In genomic region chr21:42385619-42386018, GRCh38 we compare ENCODE assay signal across 19 cellular contexts. TPM values are rescaled to one million over a fixed set of nuclear protein-coding genes. Genes with fewer than 3 reads are reported as not detected.
"Had no signal": no experiment of that assay in that cellular context is flagged by ENCODE, and none has a peak within 500 bp of the region (broad histone marks: within the 10 kb centered on the region; RNA-seq: fewer than 3 reads in every experiment).

No MANE protein-coding gene starts in this region.

- DNase-seq: activated B cell treated with CpG ODN at 0.5 μM for 24 hours; activated CD4-positive, alpha-beta T cell treated with anti-CD3 and anti-CD28 coated beads, Interleukin-2, amount 10 ng/mL, durations not matched to agents 24 days and 14 days; activated CD8-positive, alpha-beta memory T cell treated with anti-CD3 and anti-CD28 coated beads, Interleukin-2, amount 50 U/mL, for 48 hours; anterior cingulate cortex; effector memory CD8-positive, alpha-beta T cell; foreskin keratinocyte; kidney glomerular epithelial cell; left ventricle myocardium superior; mesenchymal stem cell; nephron progenitor cell; stimulated activated CD4-positive, alpha-beta T cell treated with anti-CD3 and anti-CD28 coated beads, Interleukin-12 subunit alpha, Interleukin-12 subunit beta, amount 100 ng/mL, for 4 hours; tibial artery had no signal

- H3K27me3 Mint-ChIP-seq: activated CD4-positive, alpha-beta T cell treated with anti-CD3 and anti-CD28 coated beads, Interleukin-2, amount 10 ng/mL, durations not matched to agents 24 days and 14 days; effector memory CD8-positive, alpha-beta T cell had no signal

- H3K27ac Mint-ChIP-seq: activated B cell treated with CpG ODN at 0.5 μM for 24 hours, nephron progenitor cell had no signal

- H3K36me3 ChIP-seq: sigmoid colon, tibial artery had no signal

- H3K4me3 ChIP-seq: sigmoid colon, tibial artery had no signal

- H3K4me1 ChIP-seq: foreskin keratinocyte, sigmoid colon had no signal

- ATAC-seq: effector memory CD8-positive, alpha-beta T cell; foreskin keratinocyte; left ventricle myocardium superior; stimulated activated effector memory CD8-positive, alpha-beta T cell treated with anti-CD3 and anti-CD28 coated beads, Interleukin-12 subunit alpha, Interleukin-12 subunit beta, amount 100 ng/mL, for 72 hours had no signal

- H3K4me3 Mint-ChIP-seq: activated T-helper 1 cell treated with anti-CD3 and anti-CD28 coated beads, Interleukin-12 subunit alpha, Interleukin-12 subunit beta, Interleukin-2, Interleukin-4 antibody, amounts not matched to agents 30 ng/mL and 10 ng/mL and 1 ng/mL, durations not matched to agents 14 hours and 24 hours and 36 hours; nephron progenitor cell; stimulated activated effector memory CD8-positive, alpha-beta T cell treated with anti-CD3 and anti-CD28 coated beads, Interleukin-12 subunit alpha, Interleukin-12 subunit beta, amount 100 ng/mL, for 72 hours had no signal

- H3K27ac ChIP-seq: foreskin keratinocyte, sigmoid colon, tibial artery had no signal

RNA-seq across cellular contexts. Expression of gene TMPRSS3, which starts 10.2 kb away (rescaled TPM):
- total RNA-seq: activated B cell treated with CpG ODN at 0.5 μM for 24 hours, foreskin keratinocyte, left ventricle myocardium superior, osteoblast, pulmonary artery endothelial cell had no signal
- polyA plus RNA-seq: foreskin keratinocyte had no signal

RNA-seq across cellular contexts. Expression of gene UBASH3A, which starts 18.1 kb away (rescaled TPM):
- total RNA-seq: activated B cell treated with CpG ODN at 0.5 μM for 24 hours, foreskin keratinocyte, left ventricle myocardium superior, osteoblast, pulmonary artery endothelial cell, sigmoid colon had no signal
- polyA plus RNA-seq: foreskin keratinocyte had no signal

RNA-seq across cellular contexts. Expression of gene TFF1, which starts 19.3 kb away (rescaled TPM):
- total RNA-seq: activated B cell treated with CpG ODN at 0.5 μM for 24 hours; activated CD4-positive, alpha-beta T cell treated with anti-CD3 and anti-CD28 coated beads, Interleukin-2, amount 10 ng/mL, durations not matched to agents 24 days and 14 days; activated T-helper 1 cell treated with anti-CD3 and anti-CD28 coated beads, Interleukin-12 subunit alpha, Interleukin-12 subunit beta, Interleukin-2, Interleukin-4 antibody, amounts not matched to agents 30 ng/mL and 10 ng/mL and 1 ng/mL, durations not matched to agents 14 hours and 24 hours and 36 hours; foreskin keratinocyte; left ventricle myocardium superior; osteoblast; pulmonary artery endothelial cell; subcutaneous adipose tissue; T-helper 1 cell treated with Interleukin-12 subunit alpha and Interleukin-12 subunit beta and Interleukin-4 antibody, amounts not matched to agents 30 ng/mL and 1 ng/mL, for 36 hours had no signal
- polyA plus RNA-seq: foreskin keratinocyte had no signal

RNA-seq across cellular contexts. Expression of gene TFF2, which starts 34.8 kb away (rescaled TPM):
- total RNA-seq: activated B cell treated with CpG ODN at 0.5 μM for 24 hours; activated CD4-positive, alpha-beta T cell treated with anti-CD3 and anti-CD28 coated beads, Interleukin-2, amount 10 ng/mL, durations not matched to agents 24 days and 14 days; activated T-helper 1 cell treated with anti-CD3 and anti-CD28 coated beads, Interleukin-12 subunit alpha, Interleukin-12 subunit beta, Interleukin-2, Interleukin-4 antibody, amounts not matched to agents 30 ng/mL and 10 ng/mL and 1 ng/mL, durations not matched to agents 14 hours and 24 hours and 36 hours; foreskin keratinocyte; left ventricle myocardium superior; osteoblast; pulmonary artery endothelial cell; sigmoid colon; subcutaneous adipose tissue; T-helper 1 cell treated with Interleukin-12 subunit alpha and Interleukin-12 subunit beta and Interleukin-4 antibody, amounts not matched to agents 30 ng/mL and 1 ng/mL, for 36 hours had no signal
- polyA plus RNA-seq: foreskin keratinocyte had no signal
